In the genomic region with DNA sequence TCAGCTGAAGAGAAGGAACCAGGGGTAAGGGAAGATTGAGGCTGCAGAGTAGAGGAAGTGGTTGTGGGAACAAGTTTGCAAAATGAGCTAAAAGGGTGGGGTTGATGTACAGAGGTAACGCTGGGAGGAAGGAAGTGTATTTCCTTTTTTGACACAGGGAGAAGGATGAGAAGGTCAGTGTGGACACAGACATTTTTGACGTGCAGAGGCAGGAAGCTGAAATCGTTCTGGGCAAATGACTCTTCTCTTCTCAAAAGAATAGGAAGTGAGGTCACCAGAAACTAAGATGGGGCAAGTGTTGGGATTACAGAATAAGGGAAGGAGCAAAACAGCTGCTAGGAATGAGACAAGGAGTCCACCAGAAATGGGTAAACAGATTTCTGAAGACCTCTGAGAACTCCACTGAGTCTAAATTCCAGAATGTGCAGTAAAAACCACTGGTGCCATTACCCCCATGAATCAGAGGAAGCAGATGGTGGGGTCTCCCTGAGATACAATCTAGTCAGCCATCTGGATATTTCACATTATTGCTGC, we compare ENCODE assay signal across 1 cellular context.
A peak's percentile ranks its signal among the peaks of the same experiment; 100 is the strongest.
TF ChIP-seq lines count a peak whose summit lies in the region.

No MANE protein-coding gene starts in this region.

TF ChIP-seq in GM12878, 131 proteins besides CTCF, POLR2A, EP300 and RAD21:
- TF ChIP-seq, protein P1, sequence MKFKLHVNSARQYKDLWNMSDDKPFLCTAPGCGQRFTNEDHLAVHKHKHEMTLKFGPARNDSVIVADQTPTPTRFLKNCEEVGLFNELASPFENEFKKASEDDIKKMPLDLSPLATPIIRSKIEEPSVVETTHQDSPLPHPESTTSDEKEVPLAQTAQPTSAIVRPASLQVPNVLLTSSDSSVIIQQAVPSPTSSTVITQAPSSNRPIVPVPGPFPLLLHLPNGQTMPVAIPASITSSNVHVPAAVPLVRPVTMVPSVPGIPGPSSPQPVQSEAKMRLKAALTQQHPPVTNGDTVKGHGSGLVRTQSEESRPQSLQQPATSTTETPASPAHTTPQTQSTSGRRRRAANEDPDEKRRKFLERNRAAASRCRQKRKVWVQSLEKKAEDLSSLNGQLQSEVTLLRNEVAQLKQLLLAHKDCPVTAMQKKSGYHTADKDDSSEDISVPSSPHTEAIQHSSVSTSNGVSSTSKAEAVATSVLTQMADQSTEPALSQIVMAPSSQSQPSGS (IDR thresholded peaks at IDR 0.05; ENCODE audit: low read length): no peak
- TF ChIP-seq GABPA (IDR thresholded peaks at IDR 0.05; ENCODE audit: low read depth): 0 out of 2 replicates have a peak, but pooled peaks have one; percentile 13
TF ChIP-seq in GM12878: peak in this region for 1.
